In genomic region chr22:32389685-32390084, GRCh38 we compare ENCODE assay signal across 9 cellular contexts. TPM values are rescaled to one million over a fixed set of nuclear protein-coding genes. Genes with fewer than 3 reads are reported as not detected.
DNase-seq lines count a peak whose midpoint lies in the region; ATAC-seq and TF ChIP-seq lines count a peak whose summit lies in the region.
"Had no signal": no experiment of that assay in that cellular context is flagged by ENCODE, and none has a peak within 500 bp of the region (broad histone marks: within the 10 kb centered on the region; RNA-seq: fewer than 3 reads in every experiment).

No MANE protein-coding gene starts in this region.

- peaks cover 11% of the 10 kb centered on the region for H3K36me3 ChIP-seq in breast epithelium
- H3K36me3 ChIP-seq in OCI-LY1 (ENCODE audit: insufficient read depth, low read length) = peaks cover 68% of the 10 kb centered on the region
- H3K36me3 ChIP-seq in endodermal cell (ENCODE audit: control insufficient read depth, insufficient read depth, low read length) = peaks cover 79% of the 10 kb centered on the region

- H3K27me3 ChIP-seq in breast epithelium = no peaks in the 10 kb centered on the region
- H3K27me3 ChIP-seq in OCI-LY1 (ENCODE audit: insufficient read depth, low read length) = no peaks in the 10 kb centered on the region
- no peaks in the 10 kb centered on the region for H3K27me3 ChIP-seq in endodermal cell (ENCODE audit: control insufficient read depth, insufficient read depth, low read length, poor library complexity, severe bottlenecking)

- H3K27ac Mint-ChIP-seq in MCF 10A (ENCODE audit: low read depth, unreplicated experiment) (no peak overlapping the region), endodermal cell (peak overlapping the region; percentile 45)

- H3F3A ChIP-seq in OCI-LY1 (ENCODE audit: insufficient read depth, low read length) = no peaks in the 10 kb centered on the region

- H3K4me1 Mint-ChIP-seq in MCF 10A (ENCODE audit: insufficient read depth, unreplicated experiment) (no peaks in the 10 kb centered on the region), endodermal cell (no peaks in the 10 kb centered on the region)

- CTCF ChIA-PET in MCF 10A (lab: Yijun Ruan, JAX) = interaction anchor here (0.7 to 3.4 kb wide), 11 partner anchors 9 to 415 kb away, joined by 3 to 23 read pairs (median 3); no protein-coding TSS in a partner anchor

- no peak overlapping the region for H3K9ac ChIP-seq in OCI-LY1 (ENCODE audit: low read length)
- no peak overlapping the region for H3K9ac ChIP-seq in endodermal cell (ENCODE audit: extremely low read depth, low read length, poor library complexity, severe bottlenecking)

- DNase-seq in MCF 10A (ENCODE audit: unreplicated experiment) = peak; percentile 19
- no peak for DNase-seq in breast epithelium (ENCODE audit: low spot score in 2 of 2)
- DNase-seq in endodermal cell = peak; percentile 70
- DNase-seq in stimulated activated naive CD8-positive, alpha-beta T cell treated with anti-CD3 and anti-CD28 coated beads, Interleukin-15, Interleukin-2, amounts not matched to agents 100 U/mL and 50 U/mL, for 24 hours = peak; percentile 20
- DNase-seq in DMS153 treated with DMSO at 0.1 percent for 48 hours (lab: John Stamatoyannopoulos, UW; ENCODE audit: unreplicated experiment) = no peak
- no peak for DNase-seq in NCI-H226
- DNase-seq in ecto neural progenitor cell (ENCODE audit: low spot score) = no peak

- H3K9me3 Mint-ChIP-seq in MCF 10A (ENCODE audit: unreplicated experiment) = no peaks in the 10 kb centered on the region
- H3K9me3 Mint-ChIP-seq in endodermal cell = no peaks in the 10 kb centered on the region

- no peak overlapping the region for H2AFZ ChIP-seq in OCI-LY1 (ENCODE audit: low read length)

- H3K79me2 ChIP-seq in OCI-LY1 (ENCODE audit: insufficient read depth, low read length) = no peaks in the 10 kb centered on the region

- no peaks in the 10 kb centered on the region for H3K4me1 ChIP-seq in breast epithelium
- no peaks in the 10 kb centered on the region for H3K4me1 ChIP-seq in OCI-LY1 (ENCODE audit: insufficient read depth, low read length, severe bottlenecking)
- no peaks in the 10 kb centered on the region for H3K4me1 ChIP-seq in endodermal cell (ENCODE audit: control insufficient read depth, insufficient read depth, low read length)

- 61 to 77% methylated on average over 3 to 4 of the region's 4 CpGs for WGBS in endodermal cell (ENCODE audit: insufficient coverage in 1 of 2, insufficient read length in 1 of 2), 2 experiments

- TF ChIP-seq POLR2A in breast epithelium (IDR thresholded peaks at IDR 0.05) = no peak

- H3K36me3 Mint-ChIP-seq in MCF 10A (ENCODE audit: insufficient read depth, unreplicated experiment) (peaks cover 78% of the 10 kb centered on the region), endodermal cell (ENCODE audit: low read depth) (peaks cover 79% of the 10 kb centered on the region)

- intact Hi-C loops in MCF 10A (cut with micrococcal nuclease) = no loop called here
- intact Hi-C loops in breast epithelium (cut with DNase I; ENCODE audit: low total_unique reads) = no loop called here

- TF ChIP-seq CTCF in MCF 10A (IDR thresholded peaks at IDR 0.05; ENCODE audit: unreplicated experiment) = peak; percentile 18
- TF ChIP-seq CTCF in breast epithelium (IDR thresholded peaks at IDR 0.05) = no peak
- TF ChIP-seq CTCF in OCI-LY1 (IDR thresholded peaks at IDR 0.05; ENCODE audit: low read length) = peak; percentile 56
- TF ChIP-seq CTCF in endodermal cell (conservative IDR thresholded peaks at IDR 0.05) = peak; percentile 80

- POLR2A ChIA-PET in MCF 10A (lab: Yijun Ruan, JAX) = interaction anchor here (0.6 kb wide), 1 partner anchor 1722 kb away, joined by 3 read pairs; no protein-coding TSS in a partner anchor

- H3K4me3 ChIP-seq in breast epithelium (no peak overlapping the region), OCI-LY1 (ENCODE audit: low read depth, low read length, poor library complexity, severe bottlenecking) (no peak overlapping the region), endodermal cell (ENCODE audit: low read length) (no peak overlapping the region)
- H3K4me3 ChIP-seq: lung had no signal

- H3K9me3 ChIP-seq in breast epithelium (no peaks in the 10 kb centered on the region), OCI-LY1 (ENCODE audit: low read length) (no peaks in the 10 kb centered on the region), endodermal cell (ENCODE audit: control insufficient read depth, low read length) (no peaks in the 10 kb centered on the region)

- H3K27ac ChIP-seq in breast epithelium (no peak overlapping the region), OCI-LY1 (ENCODE audit: low read depth, low read length, poor library complexity, severe bottlenecking) (no peak overlapping the region), endodermal cell (ENCODE audit: low read depth, low read length) (no peak overlapping the region)

- no peaks in the 10 kb centered on the region for H3K9me2 ChIP-seq in OCI-LY1 (ENCODE audit: low read depth, low read length)

- H3K4me2 ChIP-seq in OCI-LY1 (ENCODE audit: low read length) = no peak overlapping the region

- no peak overlapping the region for H3K4me3 Mint-ChIP-seq in MCF 10A (ENCODE audit: unreplicated experiment)
- no peak overlapping the region for H3K4me3 Mint-ChIP-seq in endodermal cell

- no peaks in the 10 kb centered on the region for H4K20me1 ChIP-seq in OCI-LY1 (ENCODE audit: insufficient read depth, low read length)

- H3K27me3 Mint-ChIP-seq in MCF 10A (ENCODE audit: insufficient read depth, unreplicated experiment) = no peaks in the 10 kb centered on the region
- no peaks in the 10 kb centered on the region for H3K27me3 Mint-ChIP-seq in endodermal cell (ENCODE audit: insufficient read depth)

- ATAC-seq in stimulated activated naive CD8-positive, alpha-beta T cell treated with anti-CD3 and anti-CD28 coated beads, Interleukin-15, Interleukin-2, amounts not matched to agents 100 U/mL and 50 U/mL, for 24 hours = no peak

- BruUV-seq in MCF 10A (replicated peaks; lab: Mats Ljungman, UMichigan) = no TSS peak

RNA-seq across cellular contexts. Expression of gene RTCB, which starts 22.4 kb away (rescaled TPM):
- 93.4 and 109 TPM in 2 replicates for total RNA-seq in MCF 10A (2022)
- 10 to 100 TPM; 75.4 to 84.6 (median 76.6) TPM for total RNA-seq in breast epithelium
- 100 to 1,000 TPM; 113 to 126 TPM for total RNA-seq in endodermal cell
- polyA plus RNA-seq in endodermal cell (2013, experiment 1 of 2) = 91.8 TPM
- 79.9 TPM for polyA plus RNA-seq in endodermal cell (2013, experiment 2 of 2)

RNA-seq across cellular contexts. Expression of gene RFPL3, which starts 32.0 kb away (rescaled TPM):
- total RNA-seq in MCF 10A (2022) (not detected in 2 replicates), breast epithelium (not detected), endodermal cell (not detected)
- polyA plus RNA-seq in endodermal cell (2013, experiment 1 of 2) = not detected
- polyA plus RNA-seq in endodermal cell (2013, experiment 2 of 2) = not detected
- total RNA-seq: lung had no signal
- polyA plus RNA-seq: lung had no signal

Comparison
In these comparisons a context has a peak if more than half of its experiments do, and no peak if none do; other contexts are left out.
1. DNase-seq: peak in MCF 10A (single experiment), endodermal cell (single experiment) and stimulated activated naive CD8-positive, alpha-beta T cell treated with anti-CD3 and anti-CD28 coated beads, Interleukin-15, Interleukin-2, amounts not matched to agents 100 U/mL and 50 U/mL, for 24 hours (single experiment); none in breast epithelium (0 of 2), DMS153 treated with DMSO at 0.1 percent for 48 hours (single experiment), NCI-H226 (single experiment) and ecto neural progenitor cell (single experiment).
2. CTCF ChIP-seq: peak in MCF 10A (single experiment), OCI-LY1 (single experiment) and endodermal cell (single experiment); none in breast epithelium (0 of 3).